In the genomic region with DNA sequence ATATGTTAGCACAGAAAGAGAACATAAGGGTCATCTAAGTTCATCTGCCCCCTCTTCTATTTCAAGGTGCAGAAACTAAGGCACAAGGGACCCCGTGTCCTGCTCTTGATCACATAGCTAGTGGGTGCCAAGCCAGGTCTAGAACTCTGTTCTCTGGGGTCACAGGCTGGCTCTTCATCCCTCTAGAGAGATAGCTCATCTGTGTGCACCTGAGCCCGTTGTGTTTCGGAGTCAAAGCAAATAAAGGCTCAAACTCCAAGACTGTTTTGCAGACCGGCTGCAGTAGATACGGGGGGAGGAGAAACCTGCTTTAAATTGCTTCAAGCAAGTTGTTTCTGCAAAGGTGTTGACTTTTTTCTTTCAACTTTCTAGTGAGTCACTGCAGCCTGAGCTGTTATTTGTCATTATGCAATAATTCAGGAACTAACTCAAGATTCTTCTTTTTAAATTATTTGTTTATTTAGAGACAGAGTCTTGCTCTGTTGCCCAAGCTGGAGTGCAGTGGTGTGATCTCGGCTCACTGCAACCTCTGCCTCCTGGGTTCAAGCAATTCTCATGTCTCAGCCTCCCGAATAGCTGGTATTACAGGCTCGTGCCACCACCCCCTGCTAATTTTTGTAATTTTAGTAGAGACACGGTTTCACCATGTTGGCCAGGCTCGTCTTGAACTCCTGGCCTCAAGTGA, we compare ENCODE assay signal across 1 cellular context.
TF ChIP-seq lines count a peak whose summit lies in the region.

No MANE protein-coding gene starts in this region.

TF ChIP-seq in HepG2, 621 proteins besides CTCF, POLR2A, EP300 and RAD21 (continued from another document and continues in another):
- TF ChIP-seq ARID3A (IDR thresholded peaks at IDR 0.05; ENCODE audit: low read depth, low read length): no peak
- TF ChIP-seq ZNF839 (CRISPR knock-in tag; IDR thresholded peaks at IDR 0.05; ENCODE audit: borderline replicate concordance): no peak
- no peak for TF ChIP-seq BCL3 (CRISPR knock-in tag; IDR thresholded peaks at IDR 0.05)
- no peak for TF ChIP-seq TFE3 (CRISPR knock-in tag; IDR thresholded peaks at IDR 0.05)
- no peak for TF ChIP-seq JUN (CRISPR knock-in tag; IDR thresholded peaks at IDR 0.05)
- TF ChIP-seq CREM (IDR thresholded peaks at IDR 0.05): peak; percentile 50; the same call in 1 of the 2 replicates
- TF ChIP-seq CREM (CRISPR knock-in tag; IDR thresholded peaks at IDR 0.05): no peak
- peak; percentile 21; the same call in 1 of the 2 replicates for TF ChIP-seq ZNF503 (CRISPR knock-in tag; IDR thresholded peaks at IDR 0.05)
- TF ChIP-seq MED1 (CRISPR knock-in tag; IDR thresholded peaks at IDR 0.05): peak; percentile 51; the same call in 1 of the 2 replicates
- no peak for TF ChIP-seq ZNF800 (CRISPR knock-in tag; IDR thresholded peaks at IDR 0.05)
- TF ChIP-seq, protein P1, sequence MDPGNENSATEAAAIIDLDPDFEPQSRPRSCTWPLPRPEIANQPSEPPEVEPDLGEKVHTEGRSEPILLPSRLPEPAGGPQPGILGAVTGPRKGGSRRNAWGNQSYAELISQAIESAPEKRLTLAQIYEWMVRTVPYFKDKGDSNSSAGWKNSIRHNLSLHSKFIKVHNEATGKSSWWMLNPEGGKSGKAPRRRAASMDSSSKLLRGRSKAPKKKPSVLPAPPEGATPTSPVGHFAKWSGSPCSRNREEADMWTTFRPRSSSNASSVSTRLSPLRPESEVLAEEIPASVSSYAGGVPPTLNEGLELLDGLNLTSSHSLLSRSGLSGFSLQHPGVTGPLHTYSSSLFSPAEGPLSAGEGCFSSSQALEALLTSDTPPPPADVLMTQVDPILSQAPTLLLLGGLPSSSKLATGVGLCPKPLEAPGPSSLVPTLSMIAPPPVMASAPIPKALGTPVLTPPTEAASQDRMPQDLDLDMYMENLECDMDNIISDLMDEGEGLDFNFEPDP (CRISPR knock-in tag; conservative IDR thresholded peaks at IDR 0.05): no peak
- TF ChIP-seq, protein P2, sequence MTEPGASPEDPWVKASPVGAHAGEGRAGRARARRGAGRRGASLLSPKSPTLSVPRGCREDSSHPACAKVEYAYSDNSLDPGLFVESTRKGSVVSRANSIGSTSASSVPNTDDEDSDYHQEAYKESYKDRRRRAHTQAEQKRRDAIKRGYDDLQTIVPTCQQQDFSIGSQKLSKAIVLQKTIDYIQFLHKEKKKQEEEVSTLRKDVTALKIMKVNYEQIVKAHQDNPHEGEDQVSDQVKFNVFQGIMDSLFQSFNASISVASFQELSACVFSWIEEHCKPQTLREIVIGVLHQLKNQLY (CRISPR knock-in tag; IDR thresholded peaks at IDR 0.05): no peak
- peak; percentile 97 for TF ChIP-seq ZBTB26 (CRISPR knock-in tag; IDR thresholded peaks at IDR 0.05; ENCODE audit: borderline replicate concordance)
- no peak for TF ChIP-seq ZNF335 (CRISPR knock-in tag; IDR thresholded peaks at IDR 0.05)
- no peak for TF ChIP-seq ZNF777 (CRISPR knock-in tag; IDR thresholded peaks at IDR 0.05)
- no peak for TF ChIP-seq MAFG (CRISPR knock-in tag; IDR thresholded peaks at IDR 0.05)
- no peak for TF ChIP-seq ZNF780A (CRISPR knock-in tag; IDR thresholded peaks at IDR 0.05)
- TF ChIP-seq YY1 (IDR thresholded peaks at IDR 0.05; ENCODE audit: insufficient read depth, insufficient replicate concordance, low read depth, low read length): no peak
- no peak for TF ChIP-seq CBX2 (IDR thresholded peaks at IDR 0.05; ENCODE audit: low read depth, low read length)
- TF ChIP-seq CBX2 (CRISPR knock-in tag; IDR thresholded peaks at IDR 0.05; ENCODE audit: low read depth): 0 out of 2 replicates have a peak, but pooled peaks have one; percentile 36
- no peak for TF ChIP-seq ZIK1 (CRISPR knock-in tag; IDR thresholded peaks at IDR 0.05; ENCODE audit: borderline replicate concordance, low read depth)
- TF ChIP-seq TFDP2 (CRISPR knock-in tag; IDR thresholded peaks at IDR 0.05): 0 out of 2 replicates have a peak, but pooled peaks have one; percentile 21
- no peak for TF ChIP-seq MED8 (CRISPR knock-in tag; IDR thresholded peaks at IDR 0.05; ENCODE audit: insufficient replicate concordance)
- TF ChIP-seq LCORL (IDR thresholded peaks at IDR 0.05): no peak
- TF ChIP-seq LCORL (CRISPR knock-in tag; IDR thresholded peaks at IDR 0.05): no peak
- TF ChIP-seq CSRNP1 (CRISPR knock-in tag; IDR thresholded peaks at IDR 0.05): no peak
- TF ChIP-seq, protein P3, sequence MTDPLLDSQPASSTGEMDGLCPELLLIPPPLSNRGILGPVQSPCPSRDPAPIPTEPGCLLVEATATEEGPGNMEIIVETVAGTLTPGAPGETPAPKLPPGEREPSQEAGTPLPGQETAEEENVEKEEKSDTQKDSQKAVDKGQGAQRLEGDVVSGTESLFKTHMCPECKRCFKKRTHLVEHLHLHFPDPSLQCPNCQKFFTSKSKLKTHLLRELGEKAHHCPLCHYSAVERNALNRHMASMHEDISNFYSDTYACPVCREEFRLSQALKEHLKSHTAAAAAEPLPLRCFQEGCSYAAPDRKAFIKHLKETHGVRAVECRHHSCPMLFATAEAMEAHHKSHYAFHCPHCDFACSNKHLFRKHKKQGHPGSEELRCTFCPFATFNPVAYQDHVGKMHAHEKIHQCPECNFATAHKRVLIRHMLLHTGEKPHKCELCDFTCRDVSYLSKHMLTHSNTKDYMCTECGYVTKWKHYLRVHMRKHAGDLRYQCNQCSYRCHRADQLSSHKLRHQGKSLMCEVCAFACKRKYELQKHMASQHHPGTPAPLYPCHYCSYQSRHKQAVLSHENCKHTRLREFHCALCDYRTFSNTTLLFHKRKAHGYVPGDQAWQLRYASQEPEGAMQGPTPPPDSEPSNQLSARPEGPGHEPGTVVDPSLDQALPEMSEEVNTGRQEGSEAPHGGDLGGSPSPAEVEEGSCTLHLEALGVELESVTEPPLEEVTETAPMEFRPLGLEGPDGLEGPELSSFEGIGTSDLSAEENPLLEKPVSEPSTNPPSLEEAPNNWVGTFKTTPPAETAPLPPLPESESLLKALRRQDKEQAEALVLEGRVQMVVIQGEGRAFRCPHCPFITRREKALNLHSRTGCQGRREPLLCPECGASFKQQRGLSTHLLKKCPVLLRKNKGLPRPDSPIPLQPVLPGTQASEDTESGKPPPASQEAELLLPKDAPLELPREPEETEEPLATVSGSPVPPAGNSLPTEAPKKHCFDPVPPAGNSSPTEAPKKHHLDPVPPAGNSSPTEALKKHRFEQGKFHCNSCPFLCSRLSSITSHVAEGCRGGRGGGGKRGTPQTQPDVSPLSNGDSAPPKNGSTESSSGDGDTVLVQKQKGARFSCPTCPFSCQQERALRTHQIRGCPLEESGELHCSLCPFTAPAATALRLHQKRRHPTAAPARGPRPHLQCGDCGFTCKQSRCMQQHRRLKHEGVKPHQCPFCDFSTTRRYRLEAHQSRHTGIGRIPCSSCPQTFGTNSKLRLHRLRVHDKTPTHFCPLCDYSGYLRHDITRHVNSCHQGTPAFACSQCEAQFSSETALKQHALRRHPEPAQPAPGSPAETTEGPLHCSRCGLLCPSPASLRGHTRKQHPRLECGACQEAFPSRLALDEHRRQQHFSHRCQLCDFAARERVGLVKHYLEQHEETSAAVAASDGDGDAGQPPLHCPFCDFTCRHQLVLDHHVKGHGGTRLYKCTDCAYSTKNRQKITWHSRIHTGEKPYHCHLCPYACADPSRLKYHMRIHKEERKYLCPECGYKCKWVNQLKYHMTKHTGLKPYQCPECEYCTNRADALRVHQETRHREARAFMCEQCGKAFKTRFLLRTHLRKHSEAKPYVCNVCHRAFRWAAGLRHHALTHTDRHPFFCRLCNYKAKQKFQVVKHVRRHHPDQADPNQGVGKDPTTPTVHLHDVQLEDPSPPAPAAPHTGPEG (CRISPR knock-in tag; IDR thresholded peaks at IDR 0.05): no peak
- no peak for TF ChIP-seq SMAD9 (CRISPR knock-in tag; IDR thresholded peaks at IDR 0.05)
- no peak for TF ChIP-seq MAFF (IDR thresholded peaks at IDR 0.05; ENCODE audit: low read depth, low read length)
- peak; percentile 85 for TF ChIP-seq FOXA3 (CRISPR knock-in tag; IDR thresholded peaks at IDR 0.05)
- peak; percentile 52; the same call in 1 of the 2 replicates for TF ChIP-seq ZNF788 (CRISPR knock-in tag; IDR thresholded peaks at IDR 0.05; ENCODE audit: borderline replicate concordance)
- 0 out of 2 replicates have a peak, but pooled peaks have one; percentile 37 for TF ChIP-seq ZNF772 (CRISPR knock-in tag; IDR thresholded peaks at IDR 0.05)
